In genomic region chr1:156295391-156295947, GRCh38 we compare ENCODE assay signal across 8 cellular contexts. TPM values are rescaled to one million over a fixed set of nuclear protein-coding genes. Genes with fewer than 3 reads are reported as not detected.
DNase-seq lines count a peak whose midpoint lies in the region; ATAC-seq and TF ChIP-seq lines count a peak whose summit lies in the region.

A gene with protein sequence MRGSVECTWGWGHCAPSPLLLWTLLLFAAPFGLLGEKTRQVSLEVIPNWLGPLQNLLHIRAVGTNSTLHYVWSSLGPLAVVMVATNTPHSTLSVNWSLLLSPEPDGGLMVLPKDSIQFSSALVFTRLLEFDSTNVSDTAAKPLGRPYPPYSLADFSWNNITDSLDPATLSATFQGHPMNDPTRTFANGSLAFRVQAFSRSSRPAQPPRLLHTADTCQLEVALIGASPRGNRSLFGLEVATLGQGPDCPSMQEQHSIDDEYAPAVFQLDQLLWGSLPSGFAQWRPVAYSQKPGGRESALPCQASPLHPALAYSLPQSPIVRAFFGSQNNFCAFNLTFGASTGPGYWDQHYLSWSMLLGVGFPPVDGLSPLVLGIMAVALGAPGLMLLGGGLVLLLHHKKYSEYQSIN (minus strand): TSS chr1:156295679. CDS start chr1:156295645, 34 bp downstream.

- H3K79me2 ChIP-seq in HCT116 (ENCODE audit: insufficient read depth, low read length) = no peaks in the 10 kb centered on the region

- POLR2A ChIA-PET in HCT116 (lab: Charles Lee) = interaction anchor here (1.0 kb wide), 1 partner anchor 13 kb away, joined by 3 read pairs; the partner anchor contains the start of gene SMG5

- H3K4me2 ChIP-seq in HCT116 (ENCODE audit: low read length) (peak within 1 kb of the TSS; percentile 95), mesenchymal stem cell (ENCODE audit: low read length, poor library complexity, severe bottlenecking) (peak within 1 kb of the TSS; percentile 77)

- H3K23ac ChIP-seq in mesenchymal stem cell (ENCODE audit: low read length in 2 of 2) = peak within 1 kb of the TSS in 1 of 2 experiments; percentile 23

- H2BK5ac ChIP-seq in mesenchymal stem cell (ENCODE audit: low read depth, low read length, poor library complexity, severe bottlenecking) = peak within 1 kb of the TSS; percentile 22

- H3K27ac ChIP-seq in HCT116 (ENCODE audit: low read depth, low read length) = peak within 1 kb of the TSS; percentile 41; the same call in 1 of the 2 replicates
- no peak within 1 kb of the TSS for H3K27ac ChIP-seq in mesenchymal stem cell (ENCODE audit: low read length, poor library complexity, severe bottlenecking)

- H3K27me3 Mint-ChIP-seq in CD14-positive monocyte (ENCODE audit: low read depth in 3 of 3) = peaks cover 0 to 3% (median 2%) of the 10 kb centered on the region in 3 donors
- H3K27me3 Mint-ChIP-seq in endothelial cell (ENCODE audit: unreplicated experiment) = peaks cover 8% of the 10 kb centered on the region

- no peaks in the 10 kb centered on the region for H3K9me2 ChIP-seq in HCT116 (ENCODE audit: insufficient read depth)

- DNase-seq in CD14-positive monocyte (ENCODE audit: low spot score) (no peak), HCT116 (ENCODE audit: low read depth, low spot score) (peak; percentile 37), NCI-H748 treated with DMSO at 0.1 percent for 48 hours (lab: John Stamatoyannopoulos, UW) (peak; percentile 23), endothelial cell (ENCODE audit: low spot score) (peak; percentile 40), mesenchymal stem cell (peak; percentile 63)
- DNase-seq in activated CD8-positive, alpha-beta memory T cell treated with anti-CD3 and anti-CD28 coated beads, Interleukin-2, amount 50 U/mL, for 48 hours = peak; percentile 75
- DNase-seq in stimulated activated CD8-positive, alpha-beta memory T cell treated with anti-CD3 and anti-CD28 coated beads, Interleukin-15, amount 100 ng/mL, for 1 hour (ENCODE audit: low read depth) = peak; percentile 36

- intact Hi-C loops in CD14-positive monocyte (cut with micrococcal nuclease) = no loop called here
- intact Hi-C loops in HCT116 (cut with micrococcal nuclease) = no loop called here

- H3K9me3 Mint-ChIP-seq in CD14-positive monocyte = peaks cover 0 to 3% (median 0%) of the 10 kb centered on the region in 7 donors
- H3K9me3 Mint-ChIP-seq in endothelial cell (ENCODE audit: unreplicated experiment) = no peaks in the 10 kb centered on the region

- H4K8ac ChIP-seq in mesenchymal stem cell (ENCODE audit: low read length) = peak within 1 kb of the TSS; percentile 94

- H3K18ac ChIP-seq in mesenchymal stem cell (ENCODE audit: low read depth in 1 of 2, low read length in 2 of 2) = peak within 1 kb of the TSS; percentile 81 to 87

- peak within 1 kb of the TSS; percentile 62 for H3K9ac ChIP-seq in HCT116 (ENCODE audit: low read length)
- H3K9ac ChIP-seq in mesenchymal stem cell (ENCODE audit: low read length) = peak within 1 kb of the TSS; percentile 97

- H3K79me1 ChIP-seq in mesenchymal stem cell (replicated peaks; ENCODE audit: low read length, poor library complexity, severe bottlenecking) = peaks cover 20% of the 10 kb centered on the region

- RAD21 ChIA-PET in HCT116 (lab: Charles Lee; ENCODE audit: low non-redundant PET in 1 of 2, low total read pairs in 2 of 2, uncharacterized antibody in 2 of 2, unreplicated experiment in 2 of 2) = no interaction called here

- peak within 1 kb of the TSS; percentile 66 to 90 for H3K4ac ChIP-seq in mesenchymal stem cell (ENCODE audit: low read depth in 1 of 2, low read length in 2 of 2)

- BruUV-seq in HCT116 (replicated peaks; lab: Mats Ljungman, UMichigan) = no TSS peak

- no peak for TF ChIP-seq POLR2A in HCT116 (IDR thresholded peaks at IDR 0.05; ENCODE audit: borderline replicate concordance, extremely low read depth, insufficient read depth, insufficient read length)

- peak within 1 kb of the TSS; percentile 62 for H2BK15ac ChIP-seq in mesenchymal stem cell (ENCODE audit: low read depth, poor library complexity, severe bottlenecking)

- no peak for TF ChIP-seq RAD21 in HCT116 (IDR thresholded peaks at IDR 0.05; ENCODE audit: low read depth)

- H3K9me3 ChIP-seq in HCT116 (ENCODE audit: control insufficient read depth in 1 of 2, insufficient read depth in 1 of 2, low read depth in 1 of 2, low read length in 2 of 2) (no peaks in the 10 kb centered on the region), mesenchymal stem cell (ENCODE audit: control insufficient read depth, low read length) (no peaks in the 10 kb centered on the region)

- peak within 1 kb of the TSS; percentile 39 for H2BK120ac ChIP-seq in mesenchymal stem cell (ENCODE audit: low read depth, low read length)

- H4K91ac ChIP-seq in mesenchymal stem cell (ENCODE audit: low read length) = peak within 1 kb of the TSS; percentile 57

- H2BK12ac ChIP-seq in mesenchymal stem cell (ENCODE audit: low read length in 2 of 2) = peak within 1 kb of the TSS; percentile 22 to 42

- 17% methylated on average over 13 of the region's 17 CpGs for WGBS in mesenchymal stem cell

- TF ChIP-seq CTCF in CD14-positive monocyte (IDR thresholded peaks at IDR 0.05) (no peak), HCT116 (IDR thresholded peaks at IDR 0.05 in 2 of 3, conservative IDR thresholded peaks at IDR 0.05 in 1 of 3; ENCODE audit: borderline replicate concordance in 1 of 3, insufficient read depth in 1 of 3, low read depth in 2 of 3, low read length in 2 of 3) (no peak), endothelial cell (IDR thresholded peaks at IDR 0.05; ENCODE audit: unreplicated experiment) (no peak)

- ATAC-seq in HCT116 (peak; percentile 79), HG02763 (IDR thresholded peaks at IDR 0.05; ENCODE audit: unreplicated experiment) (no peak)

- H2AK5ac ChIP-seq in mesenchymal stem cell (ENCODE audit: low read length, severe bottlenecking) = peak within 1 kb of the TSS; percentile 93

- H3K4me3 ChIP-seq in HCT116 (replicated peaks in 1 of 2; ENCODE audit: low read depth in 1 of 2, low read length in 2 of 2) = peak within 1 kb of the TSS; percentile 66 to 67
- H3K4me3 ChIP-seq in mesenchymal stem cell (ENCODE audit: insufficient read depth in 1 of 2, low read depth in 1 of 2, low read length in 2 of 2) = peak within 1 kb of the TSS; percentile 78 to 98

- H2AFZ ChIP-seq in HCT116 (ENCODE audit: low read depth, low read length, poor library complexity, severe bottlenecking) = peak within 1 kb of the TSS; percentile 96
- peak within 1 kb of the TSS; percentile 60 for H2AFZ ChIP-seq in mesenchymal stem cell (ENCODE audit: low read depth, low read length)

- H3K14ac ChIP-seq in mesenchymal stem cell (ENCODE audit: low read length in 2 of 2) = peak within 1 kb of the TSS in 1 of 2 experiments; percentile 85

- H3K4me1 Mint-ChIP-seq in CD14-positive monocyte = peaks cover 41% of the 10 kb centered on the region
- peaks cover 15% of the 10 kb centered on the region for H3K4me1 Mint-ChIP-seq in endothelial cell (ENCODE audit: unreplicated experiment)

- CTCF ChIA-PET in HCT116 (lab: Charles Lee) = no interaction called here

- H3K36me3 ChIP-seq in HCT116 (ENCODE audit: control insufficient read depth in 1 of 2, insufficient read depth in 2 of 2, low read length in 2 of 2) (no peaks in the 10 kb centered on the region; a peak in 1 of 4 replicates), mesenchymal stem cell (ENCODE audit: control insufficient read depth in 1 of 2, insufficient read depth in 2 of 2, low read depth in 1 of 2, low read length in 2 of 2) (peaks cover 18 to 25% of the 10 kb centered on the region in 2 experiments)

- peaks cover 4 to 14% of the 10 kb centered on the region in 2 experiments; a peak in 3 of 4 replicates for H3K4me1 ChIP-seq in HCT116 (ENCODE audit: control insufficient read depth in 1 of 2, insufficient read depth in 2 of 2, low read length in 2 of 2)
- peaks cover 18% of the 10 kb centered on the region for H3K4me1 ChIP-seq in mesenchymal stem cell (ENCODE audit: control insufficient read depth, insufficient read depth, low read depth, low read length)

- H3K36me3 Mint-ChIP-seq in CD14-positive monocyte (peaks cover 16 to 19% of the 10 kb centered on the region in 2 donors), endothelial cell (ENCODE audit: low read depth, unreplicated experiment) (peaks cover 5% of the 10 kb centered on the region)

- H3K4me3 Mint-ChIP-seq in CD14-positive monocyte = peak within 1 kb of the TSS; percentile 92 to 96
- H3K4me3 Mint-ChIP-seq in endothelial cell (ENCODE audit: unreplicated experiment) = peak within 1 kb of the TSS; percentile 91

- no peaks in the 10 kb centered on the region for H3K27me3 ChIP-seq in HCT116 (ENCODE audit: insufficient read depth, low read length)
- H3K27me3 ChIP-seq in mesenchymal stem cell (ENCODE audit: control insufficient read depth in 1 of 2, insufficient read depth in 1 of 2, low read length in 2 of 2) = no peaks in the 10 kb centered on the region

- H3K27ac Mint-ChIP-seq in CD14-positive monocyte (peak within 1 kb of the TSS; percentile 19 to 90 (median 79)), endothelial cell (ENCODE audit: unreplicated experiment) (no peak within 1 kb of the TSS)

- H4K20me1 ChIP-seq in HCT116 (ENCODE audit: insufficient read depth) = no peaks in the 10 kb centered on the region

TF ChIP-seq in HCT116, 20 proteins besides CTCF, POLR2A, EP300 and RAD21 (continues in another document):
- TF ChIP-seq SRF (IDR thresholded peaks at IDR 0.05; ENCODE audit: low read depth) (no peak), ZNF274 (IDR thresholded peaks at IDR 0.05; ENCODE audit: low read depth, low read length) (no peak), EZH2phosphoT487 (IDR thresholded peaks at IDR 0.05; ENCODE audit: borderline replicate concordance) (no peak), ZBTB33 (IDR thresholded peaks at IDR 0.05; ENCODE audit: extremely low read depth, insufficient replicate concordance, low read length) (no peak), TCF7L2 (IDR thresholded peaks at IDR 0.05; ENCODE audit: borderline replicate concordance, extremely low read depth, insufficient read depth, insufficient read length) (peak; percentile 63), EGR1 (IDR thresholded peaks at IDR 0.05; ENCODE audit: low read depth) (no peak)

RNA-seq across cellular contexts. Expression of the gene that starts here (rescaled TPM):
- polyA plus RNA-seq in CD14-positive monocyte = 10 to 100 TPM; 34.7 to 59.6 TPM
- total RNA-seq in HCT116 (2021; ENCODE audit: unreplicated experiment) = 27.8 TPM
- polyA plus RNA-seq in HCT116 (2012) = 13.4 and 18.9 TPM in 2 replicates
- total RNA-seq in endothelial cell (ENCODE audit: unreplicated experiment) = 97.2 TPM
- polyA plus RNA-seq in mesenchymal stem cell (2013, experiment 1 of 2) = 160 TPM
- 165 TPM for polyA plus RNA-seq in mesenchymal stem cell (2013, experiment 2 of 2)
